In the genomic region with DNA sequence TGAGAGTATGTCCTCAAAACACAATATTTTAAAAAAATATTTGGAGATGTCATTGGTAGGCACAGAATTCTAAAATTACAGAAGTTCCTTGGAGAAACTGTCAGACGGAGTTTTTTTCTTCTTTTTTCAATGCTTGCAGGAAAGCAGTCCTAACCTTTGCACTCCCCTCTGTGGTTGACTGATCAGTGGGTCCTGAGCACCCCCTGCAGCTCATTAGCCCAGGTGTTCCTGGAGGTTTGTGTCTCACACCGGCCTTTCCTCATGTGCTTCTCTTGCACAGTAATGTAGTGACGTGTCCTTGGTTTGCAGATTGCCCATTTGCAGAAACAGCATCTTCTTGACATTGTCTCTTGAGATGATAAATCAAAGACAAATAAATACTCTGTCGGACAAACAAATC, we compare ENCODE assay signal across 8 cellular contexts.
DNase-seq lines count a peak whose midpoint lies in the region; TF ChIP-seq lines count a peak whose summit lies in the region.

No MANE protein-coding gene starts in this region.

- H3K36me3 Mint-ChIP-seq in nephron progenitor cell (ENCODE audit: low read depth), result no peaks in the 10 kb centered on the region

- WGBS in GM23248 (ENCODE audit: low coverage in 1 of 2, low lambda C conversion rate in 2 of 2, missing lambda C conversion rate in 2 of 2), 2 experiments, result 30 to 32% methylated on average over 4 of the region's 4 CpGs

- TF ChIP-seq CTCF in 22Rv1 (IDR thresholded peaks at IDR 0.05), result peak; percentile 47
- no peak for TF ChIP-seq CTCF in nephron progenitor cell (IDR thresholded peaks at IDR 0.05)

- in situ Hi-C loops in GM23248 (cut with MboI), result loop anchor here (25.0 kb wide), 1 partner anchor 98 kb away; no protein-coding TSS in a partner anchor

- no peaks in the 10 kb centered on the region for H3K4me1 ChIP-seq in GM23248 (ENCODE audit: insufficient read depth)

- no peak overlapping the region for H3K4me3 Mint-ChIP-seq in nephron progenitor cell

- H3K27me3 Mint-ChIP-seq in nephron progenitor cell (ENCODE audit: low read depth, poor library complexity), result no peaks in the 10 kb centered on the region

- no peak overlapping the region for H3K4me2 ChIP-seq in GM23248 (ENCODE audit: unreplicated experiment)

- no peak overlapping the region for H3K9ac ChIP-seq in GM23248

- H3K9me2 ChIP-seq in GM23248 (ENCODE audit: insufficient read depth), result no peaks in the 10 kb centered on the region

- H3K9me3 ChIP-seq in GM23248 (ENCODE audit: low read depth), result no peaks in the 10 kb centered on the region

- no peak overlapping the region for H2AFZ ChIP-seq in GM23248

- H3F3A ChIP-seq in GM23248 (ENCODE audit: insufficient read depth), result no peaks in the 10 kb centered on the region

- no peaks in the 10 kb centered on the region for H3K4me1 Mint-ChIP-seq in nephron progenitor cell

- no peaks in the 10 kb centered on the region for H3K27me3 ChIP-seq in GM23248 (replicated peaks; ENCODE audit: insufficient read depth)

- H4K20me1 ChIP-seq in GM23248 (ENCODE audit: insufficient read depth), result no peaks in the 10 kb centered on the region

- no peak overlapping the region for H3K27ac Mint-ChIP-seq in nephron progenitor cell

- H3K27ac ChIP-seq in 22Rv1 (no peak overlapping the region), GM23248 (no peak overlapping the region)

- H3K4me3 ChIP-seq in GM23248, result no peak overlapping the region

- DNase-seq in HT1080 (ENCODE audit: low read depth), result peak; percentile 40
- DNase-seq in activated CD4-positive, alpha-beta T cell treated with anti-CD3 and anti-CD28 coated beads, Interleukin-2, amount 50 U/mL, for 48 hours, result peak; percentile 82 to 87
- peak; percentile 42 for DNase-seq in kidney tubule cell (ENCODE audit: low spot score)
- no peak for DNase-seq in nephron progenitor cell
- DNase-seq in NCI-H1105 treated with DMSO at 0.1 percent for 48 hours (lab: John Stamatoyannopoulos, UW), result no peak
- no peak for DNase-seq in GM23248
- DNase-seq in NCI-H2196 treated with DMSO at 0.1 percent for 48 hours (lab: John Stamatoyannopoulos, UW; ENCODE audit: unreplicated experiment), result no peak

- H3K9me3 Mint-ChIP-seq in nephron progenitor cell, result peaks cover 88% of the 10 kb centered on the region

- no peaks in the 10 kb centered on the region for H3K79me2 ChIP-seq in GM23248 (ENCODE audit: insufficient read depth)

- H3K36me3 ChIP-seq in GM23248 (ENCODE audit: low read depth), result no peaks in the 10 kb centered on the region

Comparison
In these comparisons a context has a peak if more than half of its experiments do, and no peak if none do; other contexts are left out.
1. DNase-seq: peak in HT1080 (single experiment), activated CD4-positive, alpha-beta T cell treated with anti-CD3 and anti-CD28 coated beads, Interleukin-2, amount 50 U/mL, for 48 hours (2 of 2) and kidney tubule cell (single experiment); none in nephron progenitor cell (single experiment), NCI-H1105 treated with DMSO at 0.1 percent for 48 hours (single experiment), GM23248 (single experiment) and NCI-H2196 treated with DMSO at 0.1 percent for 48 hours (single experiment).